In genomic region chr6:37135835-37136694, GRCh38 we compare ENCODE assay signal across 11 cellular contexts. TPM values are rescaled to one million over a fixed set of nuclear protein-coding genes. Genes with fewer than 3 reads are reported as not detected.
A peak's percentile ranks its signal among the peaks of the same experiment; 100 is the strongest.
DNase-seq lines count a peak whose midpoint lies in the region; ATAC-seq and TF ChIP-seq lines count a peak whose summit lies in the region.
"Had no signal": no experiment of that assay in that cellular context is flagged by ENCODE, and none has a peak within 500 bp of the region (broad histone marks: within the 10 kb centered on the region; RNA-seq: fewer than 3 reads in every experiment).

No MANE protein-coding gene starts in this region.

- H3K36me3 ChIP-seq in endodermal cell (ENCODE audit: control insufficient read depth, insufficient read depth, low read length) (no peaks in the 10 kb centered on the region), vagina (no peaks in the 10 kb centered on the region)

- no peak for TF ChIP-seq POLR2A in vagina (IDR thresholded peaks at IDR 0.05)

- H3K4me1 Mint-ChIP-seq in natural killer cell treated with Interleukin-12 subunit alpha and Interleukin-12 subunit beta and Interleukin-15 and Interleukin-18, amount 100 ng/mL, for 72 hours (ENCODE audit: low read depth in 2 of 2), result peaks cover 29 to 43% of the 10 kb centered on the region in 2 donors
- H3K4me1 Mint-ChIP-seq in natural killer cell (peaks cover 10 to 17% of the 10 kb centered on the region in 2 donors), endodermal cell (peaks cover 57% of the 10 kb centered on the region), mesothelial cell of epicardium (peaks cover 72% of the 10 kb centered on the region)

- WGBS in endodermal cell (ENCODE audit: insufficient coverage in 1 of 2, insufficient read length in 1 of 2), 2 experiments, result 40 to 43% methylated on average over 7 of the region's 9 CpGs

- H3K9ac ChIP-seq in endodermal cell (ENCODE audit: extremely low read depth, low read length, poor library complexity, severe bottlenecking), result peak overlapping the region; percentile 97

- H3K4me3 Mint-ChIP-seq in natural killer cell treated with Interleukin-12 subunit alpha and Interleukin-12 subunit beta and Interleukin-15 and Interleukin-18, amount 100 ng/mL, for 72 hours, result peak overlapping the region; percentile 1
- H3K4me3 Mint-ChIP-seq in natural killer cell (no peak overlapping the region), endodermal cell (peak overlapping the region; percentile 72), mesothelial cell of epicardium (no peak overlapping the region)
- H3K4me3 Mint-ChIP-seq: activated CD8-positive, alpha-beta T cell treated with anti-CD3 and anti-CD28 coated beads, Interleukin-2, amount 10 ng/mL, durations not matched to agents 7 days and 5 days had no signal

- peak overlapping the region; percentile 88 for H3K4me3 ChIP-seq in endodermal cell (ENCODE audit: low read length)
- H3K4me3 ChIP-seq in vagina, result no peak overlapping the region

- H3K36me3 Mint-ChIP-seq in natural killer cell treated with Interleukin-12 subunit alpha and Interleukin-12 subunit beta and Interleukin-15 and Interleukin-18, amount 100 ng/mL, for 72 hours, result no peaks in the 10 kb centered on the region
- H3K36me3 Mint-ChIP-seq in natural killer cell (no peaks in the 10 kb centered on the region), endodermal cell (ENCODE audit: low read depth) (no peaks in the 10 kb centered on the region), mesothelial cell of epicardium (no peaks in the 10 kb centered on the region)

- H3K27ac ChIP-seq in endodermal cell (ENCODE audit: low read depth, low read length) (peak overlapping the region; percentile 99), vagina (peak overlapping the region; percentile 69)

- ATAC-seq in natural killer cell treated with Interleukin-12 subunit alpha and Interleukin-12 subunit beta and Interleukin-15 and Interleukin-18, amount 100 ng/mL, for 72 hours, result no peak
- ATAC-seq in natural killer cell, result no peak
- no peak for ATAC-seq in GM21360 (IDR thresholded peaks at IDR 0.05; ENCODE audit: unreplicated experiment)
- ATAC-seq: activated CD8-positive, alpha-beta T cell treated with anti-CD3 and anti-CD28 coated beads, Interleukin-2, amount 10 ng/mL, durations not matched to agents 7 days and 5 days had no signal

- H3K27ac Mint-ChIP-seq in natural killer cell treated with Interleukin-12 subunit alpha and Interleukin-12 subunit beta and Interleukin-15 and Interleukin-18, amount 100 ng/mL, for 72 hours, result peak overlapping the region in 1 of 2 donors; percentile 83
- H3K27ac Mint-ChIP-seq in natural killer cell, result no peak overlapping the region
- peak overlapping the region; percentile 99 for H3K27ac Mint-ChIP-seq in endodermal cell
- H3K27ac Mint-ChIP-seq in mesothelial cell of epicardium, result peak overlapping the region; percentile 100
- H3K27ac Mint-ChIP-seq: activated CD8-positive, alpha-beta T cell treated with anti-CD3 and anti-CD28 coated beads, Interleukin-2, amount 10 ng/mL, durations not matched to agents 7 days and 5 days had no signal

- H3K9me3 Mint-ChIP-seq in natural killer cell treated with Interleukin-12 subunit alpha and Interleukin-12 subunit beta and Interleukin-15 and Interleukin-18, amount 100 ng/mL, for 72 hours, result no peaks in the 10 kb centered on the region
- H3K9me3 Mint-ChIP-seq in natural killer cell (no peaks in the 10 kb centered on the region), endodermal cell (no peaks in the 10 kb centered on the region), mesothelial cell of epicardium (no peaks in the 10 kb centered on the region)

- DNase-seq in natural killer cell treated with Interleukin-12 subunit alpha and Interleukin-12 subunit beta and Interleukin-15 and Interleukin-18, amount 100 ng/mL, for 72 hours (ENCODE audit: low spot score), result no peak
- no peak for DNase-seq in natural killer cell
- no peak for DNase-seq in endodermal cell
- DNase-seq in mesothelial cell of epicardium (ENCODE audit: low spot score in 2 of 2, unreplicated experiment in 2 of 2), result no peak
- no peak for DNase-seq in vagina (ENCODE audit: extremely low spot score in 2 of 2)
- no peak for DNase-seq in stimulated activated CD4-positive, alpha-beta T cell treated with anti-CD3 and anti-CD28 coated beads, Interleukin-2, amount 100 ng/mL, for 24 hours
- DNase-seq in stimulated activated CD4-positive, alpha-beta T cell treated with anti-CD3 and anti-CD28 coated beads, Interleukin-15, amount 100 ng/mL, for 24 hours, result no peak
- DNase-seq: activated CD8-positive, alpha-beta T cell treated with anti-CD3 and anti-CD28 coated beads, Interleukin-2, amount 10 ng/mL, durations not matched to agents 7 days and 5 days; foreskin melanocyte; NCI-H2227 treated with DMSO at 0.1 percent for 48 hours had no signal

- peaks cover 0 to 11% of the 10 kb centered on the region in 2 donors for H3K27me3 Mint-ChIP-seq in natural killer cell treated with Interleukin-12 subunit alpha and Interleukin-12 subunit beta and Interleukin-15 and Interleukin-18, amount 100 ng/mL, for 72 hours
- peaks cover 0 to under 1% of the 10 kb centered on the region in 2 donors for H3K27me3 Mint-ChIP-seq in natural killer cell (ENCODE audit: low read depth in 2 of 2)
- H3K27me3 Mint-ChIP-seq in endodermal cell (ENCODE audit: insufficient read depth), result no peaks in the 10 kb centered on the region
- no peaks in the 10 kb centered on the region for H3K27me3 Mint-ChIP-seq in mesothelial cell of epicardium (ENCODE audit: low read depth)

- H3K27me3 ChIP-seq in endodermal cell (ENCODE audit: control insufficient read depth, insufficient read depth, low read length, poor library complexity, severe bottlenecking) (no peaks in the 10 kb centered on the region), vagina (no peaks in the 10 kb centered on the region)

- H3K4me1 ChIP-seq in endodermal cell (ENCODE audit: control insufficient read depth, insufficient read depth, low read length) (peaks cover 23% of the 10 kb centered on the region), vagina (peaks cover 45% of the 10 kb centered on the region)

- H3K9me3 ChIP-seq in endodermal cell (ENCODE audit: control insufficient read depth, low read length) (no peaks in the 10 kb centered on the region), vagina (no peaks in the 10 kb centered on the region)

- TF ChIP-seq CTCF in natural killer cell (IDR thresholded peaks at IDR 0.05), result no peak
- no peak for TF ChIP-seq CTCF in endodermal cell (conservative IDR thresholded peaks at IDR 0.05)
- no peak for TF ChIP-seq CTCF in mesothelial cell of epicardium (IDR thresholded peaks at IDR 0.05; ENCODE audit: unreplicated experiment)
- no peak for TF ChIP-seq CTCF in vagina (IDR thresholded peaks at IDR 0.05)

- intact Hi-C loops in natural killer cell (cut with micrococcal nuclease), result no loop called here
- intact Hi-C loops in vagina (cut with DNase I), result no loop called here

RNA-seq across cellular contexts. Expression of gene PIM1, which starts 33.9 kb away (rescaled TPM):
- 100 to 1,000 TPM; 511 to 723 TPM for total RNA-seq in natural killer cell treated with Interleukin-12 subunit alpha and Interleukin-12 subunit beta and Interleukin-15 and Interleukin-18, amount 100 ng/mL, for 72 hours
- total RNA-seq in natural killer cell (100 to 1,000 TPM; 188 to 242 (median 215) TPM), endodermal cell (10 to 100 TPM; 43.9 to 65.3 TPM), mesothelial cell of epicardium (26.2 to 30.3 TPM (median 28.6 TPM) in 3 replicates), vagina (74.2 TPM)
- polyA plus RNA-seq in endodermal cell (2013, experiment 1 of 2), result 46.6 TPM
- 45.2 TPM for polyA plus RNA-seq in endodermal cell (2013, experiment 2 of 2)

Comparison
In these comparisons a context has a peak if more than half of its experiments do, and no peak if none do; other contexts are left out.
1. H3K4me3 Mint-ChIP-seq: peak in natural killer cell treated with Interleukin-12 subunit alpha and Interleukin-12 subunit beta and Interleukin-15 and Interleukin-18, amount 100 ng/mL, for 72 hours (single experiment) and endodermal cell (single experiment); none in natural killer cell (single experiment) and mesothelial cell of epicardium (single experiment).
2. H3K27ac Mint-ChIP-seq: peak in endodermal cell (single experiment) and mesothelial cell of epicardium (single experiment); none in natural killer cell (0 of 2).